1 cellular context compared by ENCODE assay signal in the genomic region with DNA sequence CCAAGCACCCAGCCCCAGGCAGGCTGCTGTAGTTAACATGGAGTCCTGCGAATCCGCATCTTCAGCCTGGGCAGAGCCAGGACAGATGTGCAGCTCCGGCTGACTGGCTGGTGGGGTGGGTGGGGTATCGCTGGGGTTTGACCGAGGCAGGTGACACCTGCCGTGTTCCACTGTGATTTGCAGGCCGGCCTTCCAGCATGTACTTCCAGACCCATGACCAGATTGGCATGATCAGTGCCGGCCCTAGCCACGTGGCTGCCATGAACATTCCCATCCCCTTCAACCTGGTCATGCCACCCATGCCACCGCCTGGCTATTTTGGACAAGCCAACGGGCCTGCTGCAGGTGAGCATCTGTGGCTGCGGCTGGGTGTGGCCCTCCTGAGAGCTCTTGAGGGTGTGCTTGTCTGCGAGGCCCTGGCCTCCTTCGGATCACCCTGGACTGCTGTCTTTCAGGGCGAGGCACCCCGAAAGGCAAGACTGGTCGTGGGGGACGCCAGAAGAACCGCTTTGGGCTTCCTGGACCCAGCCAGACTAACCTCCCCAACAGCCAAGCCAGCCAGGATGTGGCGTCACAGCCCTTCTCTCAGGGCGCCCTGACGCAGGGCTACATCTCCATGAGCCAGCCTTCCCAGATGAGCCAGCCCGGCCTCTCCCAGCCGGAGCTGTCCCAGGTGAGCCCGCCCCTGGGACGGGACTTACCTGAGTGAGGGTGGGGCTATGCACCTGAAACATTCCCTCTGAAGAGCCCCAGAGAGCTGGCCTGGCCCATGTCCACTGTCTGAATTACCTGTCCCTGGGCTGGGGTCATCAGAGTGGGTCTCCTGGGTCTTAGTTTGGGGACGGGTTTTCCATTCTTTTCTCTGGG.
TF ChIP-seq lines count a peak whose summit lies in the region.

No MANE protein-coding gene starts in this region.

TF ChIP-seq in GM12891, 5 proteins besides CTCF, POLR2A, EP300 and RAD21:
- TF ChIP-seq POU2F2 (IDR thresholded peaks at IDR 0.05; ENCODE audit: low read depth, low read length) (no peak), SPI1 (IDR thresholded peaks at IDR 0.05; ENCODE audit: low read depth, low read length) (no peak), PAX5 (IDR thresholded peaks at IDR 0.05; ENCODE audit: insufficient read depth, low read length, severe bottlenecking) (no peak), TAF1 (IDR thresholded peaks at IDR 0.05; ENCODE audit: low read depth, low read length) (no peak), POLR2AphosphoS5 (IDR thresholded peaks at IDR 0.05; ENCODE audit: low read depth, low read length) (no peak)
